ENCODE assay signal across 8 cellular contexts in the genomic region with DNA sequence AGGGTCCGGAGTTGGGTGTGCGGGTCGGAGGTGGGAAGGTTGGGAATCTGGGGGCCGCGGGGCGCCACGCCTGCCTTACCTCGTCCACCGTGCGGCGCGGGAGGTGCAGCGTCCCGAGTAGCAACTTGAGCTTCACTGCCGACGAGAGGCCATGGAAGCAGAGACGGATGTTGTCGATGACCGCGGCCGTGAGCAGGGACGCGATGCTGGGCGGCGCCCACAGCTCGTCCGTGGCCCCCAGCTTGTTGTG. TPM values are rescaled to one million over a fixed set of nuclear protein-coding genes. Genes with fewer than 3 reads are reported as not detected.
DNase-seq lines count a peak whose midpoint lies in the region; TF ChIP-seq lines count a peak whose summit lies in the region.

No MANE protein-coding gene starts in this region.

- peaks cover 25 to 39% (median 34%) of the 10 kb centered on the region in 11 experiments for H3K36me3 ChIP-seq in BLaER1 treated with 17β-estradiol and CSF1 and Interleukin-3, amounts not matched to agents 10 nM and 100 nM
- peaks cover 34% of the 10 kb centered on the region for H3K36me3 ChIP-seq in NT2/D1 (ENCODE audit: insufficient read depth, insufficient read length, low read length)
- peaks cover 21% of the 10 kb centered on the region for H3K36me3 ChIP-seq in endodermal cell (ENCODE audit: control insufficient read depth, insufficient read depth, low read length)

- WGBS in endodermal cell (ENCODE audit: insufficient coverage in 1 of 2, insufficient read length in 1 of 2), 2 experiments, result 0% methylated on average over 27 of the region's 27 CpGs; no CpG with 5 or more reads in 1 of the 2 experiments

- DNase-seq in NT2/D1 (ENCODE audit: low read depth, low spot score) (no peak), endodermal cell (no peak), nephron progenitor cell (no peak), HUDEP-2 (lab: John Stamatoyannopoulos, UW; ENCODE audit: unreplicated experiment in 76 of 76) (no peak), Ammon's horn (ENCODE audit: low spot score) (no peak), GOT3 (lab: John Stamatoyannopoulos, UW) (no peak)
- DNase-seq in activated effector memory CD4-positive, alpha-beta T cell treated with Interleukin-2 at 50 U/mL for 16 hours, result no peak

- H3K27ac Mint-ChIP-seq in endodermal cell, result peak overlapping the region; percentile 93
- peak overlapping the region; percentile 84 for H3K27ac Mint-ChIP-seq in nephron progenitor cell

- H3K9me3 Mint-ChIP-seq in endodermal cell, result no peaks in the 10 kb centered on the region
- no peaks in the 10 kb centered on the region for H3K9me3 Mint-ChIP-seq in nephron progenitor cell

- peak overlapping the region in 7 of 11 experiments; percentile 90 to 97 (median 94); a peak in 9 of 22 replicates for H3K4me2 ChIP-seq in BLaER1 treated with 17β-estradiol and CSF1 and Interleukin-3, amounts not matched to agents 10 nM and 100 nM

- H3K27ac ChIP-seq in BLaER1 treated with 17β-estradiol and CSF1 and Interleukin-3, amounts not matched to agents 10 nM and 100 nM, result peak overlapping the region; percentile 95 to 100 (median 98)
- H3K27ac ChIP-seq in endodermal cell (ENCODE audit: low read depth, low read length), result peak overlapping the region; percentile 99

- H3K27me3 ChIP-seq in BLaER1 treated with 17β-estradiol and CSF1 and Interleukin-3, amounts not matched to agents 10 nM and 100 nM, result no peaks in the 10 kb centered on the region
- H3K27me3 ChIP-seq in NT2/D1 (ENCODE audit: insufficient read depth, insufficient read length) (no peaks in the 10 kb centered on the region), endodermal cell (ENCODE audit: control insufficient read depth, insufficient read depth, low read length, poor library complexity, severe bottlenecking) (no peaks in the 10 kb centered on the region)

- H3K27me3 Mint-ChIP-seq in endodermal cell (ENCODE audit: insufficient read depth), result peaks cover 14% of the 10 kb centered on the region
- H3K27me3 Mint-ChIP-seq in nephron progenitor cell (ENCODE audit: low read depth, poor library complexity), result peaks cover 29% of the 10 kb centered on the region

- H4K20me1 ChIP-seq in BLaER1 treated with 17β-estradiol and CSF1 and Interleukin-3, amounts not matched to agents 10 nM and 100 nM, result peaks cover 23 to 44% (median 40%) of the 10 kb centered on the region in 11 experiments; a peak in 20 of 22 replicates

- peaks cover 27 to 42% (median 38%) of the 10 kb centered on the region in 10 experiments for H3K4me1 ChIP-seq in BLaER1 treated with 17β-estradiol and CSF1 and Interleukin-3, amounts not matched to agents 10 nM and 100 nM
- H3K4me1 ChIP-seq in NT2/D1 (ENCODE audit: insufficient read depth, insufficient read length) (no peaks in the 10 kb centered on the region), endodermal cell (ENCODE audit: control insufficient read depth, insufficient read depth, low read length) (no peaks in the 10 kb centered on the region)

- peaks cover 25% of the 10 kb centered on the region for H3K36me3 Mint-ChIP-seq in endodermal cell (ENCODE audit: low read depth)
- peaks cover 33% of the 10 kb centered on the region for H3K36me3 Mint-ChIP-seq in nephron progenitor cell (ENCODE audit: low read depth)

- H3K4me3 ChIP-seq in BLaER1 treated with 17β-estradiol and CSF1 and Interleukin-3, amounts not matched to agents 10 nM and 100 nM, result peak overlapping the region; percentile 75 to 93 (median 85)
- H3K4me3 ChIP-seq in NT2/D1 (ENCODE audit: insufficient read length, low read depth) (peak overlapping the region; percentile 100), endodermal cell (ENCODE audit: low read length) (peak overlapping the region; percentile 90)

- peaks cover 0 to 5% (median 0%) of the 10 kb centered on the region in 11 experiments; a peak in 7 of 22 replicates for H3K9me3 ChIP-seq in BLaER1 treated with 17β-estradiol and CSF1 and Interleukin-3, amounts not matched to agents 10 nM and 100 nM (replicated peaks in 1 of 11)
- H3K9me3 ChIP-seq in NT2/D1 (ENCODE audit: insufficient read depth, low read length) (no peaks in the 10 kb centered on the region), endodermal cell (ENCODE audit: control insufficient read depth, low read length) (no peaks in the 10 kb centered on the region)

- peak overlapping the region; percentile 91 to 99 (median 97) for H3K9ac ChIP-seq in BLaER1 treated with 17β-estradiol and CSF1 and Interleukin-3, amounts not matched to agents 10 nM and 100 nM
- peak overlapping the region; percentile 100 for H3K9ac ChIP-seq in NT2/D1 (ENCODE audit: insufficient read length, low read depth)
- H3K9ac ChIP-seq in endodermal cell (ENCODE audit: extremely low read depth, low read length, poor library complexity, severe bottlenecking), result peak overlapping the region; percentile 98

- peak overlapping the region; percentile 86 for H3K4me3 Mint-ChIP-seq in endodermal cell
- H3K4me3 Mint-ChIP-seq in nephron progenitor cell, result peak overlapping the region; percentile 95

- TF ChIP-seq CTCF in endodermal cell (conservative IDR thresholded peaks at IDR 0.05) (no peak), nephron progenitor cell (IDR thresholded peaks at IDR 0.05) (no peak)

- H3K4me1 Mint-ChIP-seq in endodermal cell (peaks cover 12% of the 10 kb centered on the region), nephron progenitor cell (peaks cover 26% of the 10 kb centered on the region)

RNA-seq across cellular contexts. Expression of a gene that starts 0.2 kb away (rescaled TPM):
- total RNA-seq in endodermal cell, result 10 to 100 TPM; 54.8 to 60.1 TPM
- 43.8 TPM for polyA plus RNA-seq in endodermal cell (2013, experiment 1 of 2)
- polyA plus RNA-seq in endodermal cell (2013, experiment 2 of 2), result 43.0 TPM

RNA-seq across cellular contexts. Expression of a gene that starts 50.5 kb away (rescaled TPM):
- 1 to 10 TPM; 5.0 to 6.4 TPM for total RNA-seq in endodermal cell
- polyA plus RNA-seq in endodermal cell (2013, experiment 1 of 2), result 13.4 TPM
- polyA plus RNA-seq in endodermal cell (2013, experiment 2 of 2), result 11.1 TPM
